1 cellular context compared by ENCODE assay signal in genomic region chr20:50296450-50297375, GRCh38.
TF ChIP-seq lines count a peak whose summit lies in the region.

No MANE protein-coding gene starts in this region.

TF ChIP-seq in HepG2, 621 proteins besides CTCF, POLR2A, EP300 and RAD21 (continued from another document):
- no peak; the same call in 1 of the 2 replicates for TF ChIP-seq ZBTB10 (CRISPR knock-in tag; IDR thresholded peaks at IDR 0.05; ENCODE audit: borderline replicate concordance)
- TF ChIP-seq, protein P1, sequence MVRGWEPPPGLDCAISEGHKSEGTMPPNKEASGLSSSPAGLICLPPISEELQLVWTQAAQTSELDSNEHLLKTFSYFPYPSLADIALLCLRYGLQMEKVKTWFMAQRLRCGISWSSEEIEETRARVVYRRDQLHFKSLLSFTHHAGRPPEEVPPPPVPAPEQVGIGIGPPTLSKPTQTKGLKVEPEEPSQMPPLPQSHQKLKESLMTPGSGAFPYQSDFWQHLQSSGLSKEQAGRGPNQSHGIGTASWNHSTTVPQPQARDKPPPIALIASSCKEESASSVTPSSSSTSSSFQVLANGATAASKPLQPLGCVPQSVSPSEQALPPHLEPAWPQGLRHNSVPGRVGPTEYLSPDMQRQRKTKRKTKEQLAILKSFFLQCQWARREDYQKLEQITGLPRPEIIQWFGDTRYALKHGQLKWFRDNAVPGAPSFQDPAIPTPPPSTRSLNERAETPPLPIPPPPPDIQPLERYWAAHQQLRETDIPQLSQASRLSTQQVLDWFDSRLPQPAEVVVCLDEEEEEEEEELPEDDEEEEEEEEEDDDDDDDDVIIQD (CRISPR knock-in tag; IDR thresholded peaks at IDR 0.05; ENCODE audit: low read depth), result no peak
- TF ChIP-seq ZNF629 (CRISPR knock-in tag; conservative IDR thresholded peaks at IDR 0.05), result 0 out of 2 replicates have a peak, but pooled peaks have one; percentile 2
- TF ChIP-seq, protein P2, sequence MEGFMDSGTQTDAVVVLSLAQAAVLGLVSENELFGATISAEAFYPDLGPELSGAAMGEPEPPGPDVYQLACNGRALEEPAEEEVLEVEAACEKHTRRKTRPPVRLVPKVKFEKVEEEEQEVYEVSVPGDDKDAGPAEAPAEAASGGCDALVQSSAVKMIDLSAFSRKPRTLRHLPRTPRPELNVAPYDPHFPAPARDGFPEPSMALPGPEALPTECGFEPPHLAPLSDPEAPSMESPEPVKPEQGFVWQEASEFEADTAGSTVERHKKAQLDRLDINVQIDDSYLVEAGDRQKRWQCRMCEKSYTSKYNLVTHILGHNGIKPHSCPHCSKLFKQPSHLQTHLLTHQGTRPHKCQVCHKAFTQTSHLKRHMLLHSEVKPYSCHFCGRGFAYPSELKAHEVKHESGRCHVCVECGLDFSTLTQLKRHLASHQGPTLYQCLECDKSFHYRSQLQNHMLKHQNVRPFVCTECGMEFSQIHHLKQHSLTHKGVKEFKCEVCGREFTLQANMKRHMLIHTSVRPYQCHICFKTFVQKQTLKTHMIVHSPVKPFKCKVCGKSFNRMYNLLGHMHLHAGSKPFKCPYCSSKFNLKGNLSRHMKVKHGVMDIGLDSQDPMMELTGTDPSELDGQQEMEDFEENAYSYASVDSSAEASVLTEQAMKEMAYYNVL (CRISPR knock-in tag; IDR thresholded peaks at IDR 0.05; ENCODE audit: borderline replicate concordance), result peak; percentile 23; the same call in 1 of the 2 replicates
- TF ChIP-seq ZFYVE20 (CRISPR knock-in tag; IDR thresholded peaks at IDR 0.05; ENCODE audit: borderline replicate concordance, low read depth), result no peak
- peak; percentile 57; the same call in 1 of the 2 replicates for TF ChIP-seq ZKSCAN8 (CRISPR knock-in tag; IDR thresholded peaks at IDR 0.05; ENCODE audit: borderline replicate concordance)
- no peak for TF ChIP-seq SP1 (IDR thresholded peaks at IDR 0.05)
- 0 out of 2 replicates have a peak, but pooled peaks have one; percentile 25 for TF ChIP-seq SP1 (CRISPR knock-in tag; IDR thresholded peaks at IDR 0.05)
- TF ChIP-seq ZBED4 (CRISPR knock-in tag; IDR thresholded peaks at IDR 0.05; ENCODE audit: borderline replicate concordance), result 0 out of 2 replicates have a peak, but pooled peaks have one; percentile 12
- no peak for TF ChIP-seq SNAPC2 (CRISPR knock-in tag; IDR thresholded peaks at IDR 0.05)
- TF ChIP-seq BRD4 (CRISPR knock-in tag; IDR thresholded peaks at IDR 0.05), result peak; percentile 10; the same call in 1 of the 2 replicates
- TF ChIP-seq RXRB (CRISPR knock-in tag; IDR thresholded peaks at IDR 0.05; ENCODE audit: borderline replicate concordance), result peak; percentile 57; the same call in 1 of the 2 replicates
TF ChIP-seq in HepG2: peak in this region for 86.
